ENCODE assay signal across 1 cellular context in genomic region chr5:58902765-58903164, GRCh38.
TF ChIP-seq lines count a peak whose summit lies in the region.

No MANE protein-coding gene starts in this region.

TF ChIP-seq in GM23338, 12 proteins besides CTCF, POLR2A, EP300 and RAD21 (continued from another document):
- TF ChIP-seq ZNF462 (CRISPR knock-in tag; IDR thresholded peaks at IDR 0.05) (no peak), JUNB (IDR thresholded peaks at IDR 0.05; ENCODE audit: unreplicated experiment) (no peak), CREB1 (CRISPR knock-in tag; IDR thresholded peaks at IDR 0.05; ENCODE audit: low read depth) (no peak), POLR2AphosphoS5 (IDR thresholded peaks at IDR 0.05; ENCODE audit: low read depth) (no peak), STAT1 (IDR thresholded peaks at IDR 0.05; ENCODE audit: unreplicated experiment) (no peak)
